ENCODE assay signal across 8 cellular contexts in genomic region chr9:125142560-125143376, GRCh38. TPM values are rescaled to one million over a fixed set of nuclear protein-coding genes. Genes with fewer than 3 reads are reported as not detected.
DNase-seq lines count a peak whose midpoint lies in the region; ATAC-seq, FAIRE-seq and TF ChIP-seq lines count a peak whose summit lies in the region.

No MANE protein-coding gene starts in this region.

- no peaks in the 10 kb centered on the region for H3K9me3 Mint-ChIP-seq in stimulated activated naive CD8-positive, alpha-beta T cell treated with anti-CD3 and anti-CD28 coated beads, Interleukin-15, amount 100 ng/mL, for 72 hours

- H3K4me1 ChIP-seq in adipocyte (ENCODE audit: control insufficient read depth, insufficient read depth, low read length) = peaks cover 28% of the 10 kb centered on the region
- H3K4me1 ChIP-seq in kidney (ENCODE audit: control insufficient read depth in 1 of 2, insufficient read depth in 1 of 2, low read depth in 1 of 2, low read length in 2 of 2) = peaks cover 3 to 4% of the 10 kb centered on the region in 2 donors

- intact Hi-C loops in kidney (cut with DNase I) = no loop called here

- H3K4me1 Mint-ChIP-seq in stimulated activated naive CD8-positive, alpha-beta T cell treated with anti-CD3 and anti-CD28 coated beads, Interleukin-15, amount 100 ng/mL, for 72 hours = peaks cover 34% of the 10 kb centered on the region

- no peaks in the 10 kb centered on the region for H3K27me3 Mint-ChIP-seq in stimulated activated naive CD8-positive, alpha-beta T cell treated with anti-CD3 and anti-CD28 coated beads, Interleukin-15, amount 100 ng/mL, for 72 hours

- H3K9ac ChIP-seq in adipocyte (ENCODE audit: low read length) (peak overlapping the region; percentile 65), kidney (ENCODE audit: low read length in 2 of 2) (peak overlapping the region; percentile 51 to 82)

- POLR2A ChIA-PET in GM10248 (lab: Yijun Ruan, JAX) = interaction anchor here (0.6 to 0.7 kb wide), 2 partner anchors 85 to 290 kb away, joined by 4 to 5 read pairs; no protein-coding TSS in a partner anchor

- no peaks in the 10 kb centered on the region for H3K27me3 ChIP-seq in adipocyte (replicated peaks; ENCODE audit: control insufficient read depth, insufficient read depth, low read length)

- peak; percentile 5 for ATAC-seq in GM19324 (IDR thresholded peaks at IDR 0.05; ENCODE audit: low FRiP score, unreplicated experiment)
- ATAC-seq in stimulated activated naive CD8-positive, alpha-beta T cell treated with anti-CD3 and anti-CD28 coated beads, Interleukin-15, amount 100 ng/mL, for 72 hours = peak; percentile 62

- TF ChIP-seq CTCF in AG10803 (conservative IDR thresholded peaks at IDR 0.05; ENCODE audit: low read length) (no peak), NB4 (IDR thresholded peaks at IDR 0.05; ENCODE audit: low read depth, low read length) (no peak), kidney (IDR thresholded peaks at IDR 0.05; ENCODE audit: borderline replicate concordance, extremely low read depth, insufficient read depth) (no peak), GM10248 (IDR thresholded peaks at IDR 0.05; ENCODE audit: control extremely low read depth, extremely low read depth, low read depth, missing control alignments) (no peak)

- no peaks in the 10 kb centered on the region for H3K9me3 ChIP-seq in adipocyte (ENCODE audit: control insufficient read depth, low read length)
- no peaks in the 10 kb centered on the region for H3K9me3 ChIP-seq in kidney (ENCODE audit: control insufficient read depth in 1 of 2, low read length in 2 of 2)

- H3K27ac ChIP-seq in kidney (ENCODE audit: low read depth in 2 of 2, low read length in 2 of 2) = no peak overlapping the region

- CTCF ChIA-PET in GM10248 (lab: Yijun Ruan, JAX) = interaction anchor here (0.6 to 3.8 kb wide), 22 partner anchors 9 to 370 kb away, joined by 3 to 19 read pairs (median 4); partner anchors contain the start of gene WDR38

- no peak for TF ChIP-seq POLR2A in NB4 (IDR thresholded peaks at IDR 0.05; ENCODE audit: extremely low read depth, insufficient read length)

- H3K36me3 ChIP-seq in adipocyte (ENCODE audit: control insufficient read depth, insufficient read depth, low read length, severe bottlenecking) (no peaks in the 10 kb centered on the region), kidney (ENCODE audit: control insufficient read depth in 1 of 2, insufficient read depth in 2 of 2, low read length in 2 of 2) (no peaks in the 10 kb centered on the region)

- H3K4me3 ChIP-seq in AG10803 (ENCODE audit: low read length) = peak overlapping the region; percentile 71
- peak overlapping the region; percentile 71 for H3K4me3 ChIP-seq in NB4 (ENCODE audit: low read depth, low read length)
- peak overlapping the region; percentile 87 for H3K4me3 ChIP-seq in adipocyte (ENCODE audit: low read length)
- peak overlapping the region; percentile 63 to 71 for H3K4me3 ChIP-seq in kidney (ENCODE audit: low read length in 2 of 2)

- peak overlapping the region; percentile 91 to 98 for H3K27ac Mint-ChIP-seq in stimulated activated naive CD8-positive, alpha-beta T cell treated with anti-CD3 and anti-CD28 coated beads, Interleukin-15, amount 100 ng/mL, for 72 hours

- peak overlapping the region; percentile 93 to 98 for H3K4me3 Mint-ChIP-seq in stimulated activated naive CD8-positive, alpha-beta T cell treated with anti-CD3 and anti-CD28 coated beads, Interleukin-15, amount 100 ng/mL, for 72 hours

- DNase-seq in AG10803 (ENCODE audit: low read depth) (no peak), NB4 (ENCODE audit: low read depth) (peak; percentile 29), adipocyte (ENCODE audit: low read depth) (peak; percentile 5), kidney (no peak), glomerular visceral epithelial cell (ENCODE audit: extremely low spot score) (no peak), GM10248 (ENCODE audit: extremely low spot score) (no peak)
- peak in 1 of 2 donors; percentile 11 for DNase-seq in stimulated activated naive CD8-positive, alpha-beta T cell treated with anti-CD3 and anti-CD28 coated beads, Interleukin-15, amount 100 ng/mL, for 72 hours

- FAIRE-seq in kidney (lab: Jason Lieb, UNC) = no peak

RNA-seq across cellular contexts. Expression of gene SCAI, which starts 0.6 kb away (rescaled TPM):
- total RNA-seq in kidney = 6.9 TPM
- 1.4 TPM for polyA plus RNA-seq in kidney (ENCODE audit: insufficient read depth, low read depth, low replicate concordance)

RNA-seq across cellular contexts. Expression of gene PPP6C, which starts 46.8 kb away (rescaled TPM):
- 43.9 TPM for total RNA-seq in kidney
- polyA plus RNA-seq in kidney (ENCODE audit: insufficient read depth, low read depth, low replicate concordance) = 30.4 TPM

RNA-seq across cellular contexts. Expression of gene RABEPK, which starts 57.6 kb away (rescaled TPM):
- 12.6 TPM for total RNA-seq in kidney
- 24.8 TPM for polyA plus RNA-seq in kidney (ENCODE audit: insufficient read depth, low read depth, low replicate concordance)

Comparison
In these comparisons a context has a peak if more than half of its experiments do, and no peak if none do; other contexts are left out.
1. DNase-seq: peak in NB4 (single experiment) and adipocyte (single experiment); none in AG10803 (single experiment), kidney (single experiment), glomerular visceral epithelial cell (single experiment) and GM10248 (single experiment).
2. Peak in every context shown above with its lines, with median percentiles within 50 percentile points of each other: H3K4me3 ChIP-seq.